31 cellular contexts compared by ENCODE assay signal in genomic region chr16:68948230-68948910, GRCh38.
DNase-seq lines count a peak whose midpoint lies in the region; ATAC-seq, FAIRE-seq and TF ChIP-seq lines count a peak whose summit lies in the region.
"Had no signal": no experiment of that assay in that cellular context is flagged by ENCODE, and none has a peak within 500 bp of the region (broad histone marks: within the 10 kb centered on the region; RNA-seq: fewer than 3 reads in every experiment).

No MANE protein-coding gene starts in this region.

- no peak overlapping the region for H2BK5ac ChIP-seq in IMR-90 (ENCODE audit: low read depth, low read length, poor library complexity, severe bottlenecking)

- CTCF ChIA-PET in A549 (lab: Yijun Ruan, JAX) (interaction anchor here (0.7 kb wide), 1 partner anchor 157 kb away, joined by 3 read pairs; the partner anchor contains the start of gene HAS3), IMR-90 (lab: Yijun Ruan, JAX) (no interaction called here), GM10248 (lab: Yijun Ruan, JAX) (interaction anchor here (1.3 kb wide), 1 partner anchor 164 kb away, joined by 4 read pairs; no protein-coding TSS in a partner anchor)
- CTCF ChIA-PET in CD8-positive, alpha-beta T cell (lab: Charles Lee): interaction anchor here (1.0 kb wide), 1 partner anchor 12 kb away, joined by 3 read pairs; no protein-coding TSS in a partner anchor

- no TSS peak for BruUV-seq in IMR-90 (replicated peaks; lab: Mats Ljungman, UMichigan)

- H3K4me3 ChIP-seq in A549 (no peak overlapping the region), IMR-90 (ENCODE audit: insufficient read depth, low read depth, low read length) (no peak overlapping the region), epithelial cell of proximal tubule (ENCODE audit: low read depth, low read length) (no peak overlapping the region)
- H3K4me3 ChIP-seq in CD8-positive, alpha-beta T cell (ENCODE audit: low read depth, low read length): no peak overlapping the region
- H3K4me3 ChIP-seq: left lung, neural progenitor cell, uterus had no signal

- H3K4me1 ChIP-seq in A549 (peaks cover 15% of the 10 kb centered on the region), IMR-90 (ENCODE audit: control insufficient read depth, insufficient read depth, low read length) (peaks cover 6% of the 10 kb centered on the region)
- no peaks in the 10 kb centered on the region for H3K4me1 ChIP-seq in CD8-positive, alpha-beta T cell (ENCODE audit: insufficient read depth, low read length)
- H3K4me1 ChIP-seq: BE2C, left lung, uterus had no signal

- DNase-seq in A549 (ENCODE audit: low read depth in 1 of 2, low spot score in 1 of 2) (no peak), IMR-90 (peak; percentile 37), epithelial cell of proximal tubule (ENCODE audit: low read depth) (peak; percentile 48), kidney tubule cell (ENCODE audit: low spot score) (peak; percentile 83), GM10248 (ENCODE audit: extremely low spot score) (no peak)
- DNase-seq in CD8-positive, alpha-beta T cell: no peak
- DNase-seq in stimulated activated naive CD4-positive, alpha-beta T cell treated with Interleukin-2 at 50 U/mL for 16 hours (lab: John Stamatoyannopoulos, UW): no peak
- DNase-seq: activated CD4-positive, alpha-beta T cell treated with anti-CD3 and anti-CD28 coated beads for 48 hours; activated gamma-delta T cell treated with Interleukin-2 at 50 U/mL for 16 hours; activated T-cell treated with anti-CD3 and anti-CD28 coated beads, Interleukin-2, amount 50 U/mL, for 1 hour; BE2C; brain microvascular endothelial cell; DMS79 treated with DMSO at 0.1 percent for 48 hours; hippocampal formation; left lung; mesendoderm; NCI-H1092; NCI-H187; NCI-H2171 treated with DMSO at 0.1 percent for 48 hours; NCI-H524 treated with DMSO at 0.1 percent for 48 hours; posterior cingulate gyrus; SHP77 treated with DMSO at 0.1 percent for 48 hours; stimulated activated CD4-positive, alpha-beta T cell treated with anti-CD3 and anti-CD28 coated beads, Interleukin-15, amount 100 ng/mL, for 24 hours; stimulated activated naive B cell treated with anti-CD40 and anti-IgM and Interleukin-4, amounts not matched to agents 10 μg/mL and 1 μg/mL and 100 μg/mL, for 72 hours; SW 1271; T-helper 9 cell; uterus had no signal

- H3K9ac ChIP-seq in IMR-90 (ENCODE audit: low read depth, low read length): no peak overlapping the region
- H3K9ac ChIP-seq: neural progenitor cell had no signal

- no peaks in the 10 kb centered on the region for H3K9me3 ChIP-seq in A549
- peaks cover 4% of the 10 kb centered on the region for H3K9me3 ChIP-seq in IMR-90 (ENCODE audit: control insufficient read depth, insufficient read depth, low read length)
- no peaks in the 10 kb centered on the region for H3K9me3 ChIP-seq in CD8-positive, alpha-beta T cell (ENCODE audit: low read length)
- H3K9me3 ChIP-seq: BE2C, uterus had no signal

- TF ChIP-seq POLR2A in A549 (IDR thresholded peaks at IDR 0.05; ENCODE audit: low read length) (no peak), IMR-90 (IDR thresholded peaks at IDR 0.05; ENCODE audit: low read depth, low read length) (no peak)

- TF ChIP-seq EP300 in A549 (IDR thresholded peaks at IDR 0.05): no peak

- no peak overlapping the region for H2AFZ ChIP-seq in IMR-90 (replicated peaks; ENCODE audit: low read length, poor library complexity)
- H2AFZ ChIP-seq: neural progenitor cell had no signal

- H3K4me2 ChIP-seq in A549 (no peak overlapping the region), IMR-90 (ENCODE audit: low read depth, low read length) (no peak overlapping the region)
- H3K4me2 ChIP-seq: neural progenitor cell had no signal

- H3K4me3 Mint-ChIP-seq in CD8-positive, alpha-beta T cell: no peak overlapping the region
- H3K4me3 Mint-ChIP-seq: neural progenitor cell; stimulated activated naive B cell treated with anti-CD40 and anti-IgM and Interleukin-4, amounts not matched to agents 10 μg/mL and 1 μg/mL and 100 μg/mL, for 72 hours had no signal

- TF ChIP-seq CTCF in A549 (IDR thresholded peaks at IDR 0.05) (no peak), IMR-90 (conservative IDR thresholded peaks at IDR 0.05; ENCODE audit: low read depth, low read length) (no peak), epithelial cell of proximal tubule (conservative IDR thresholded peaks at IDR 0.05; ENCODE audit: low read depth, low read length) (no peak), GM10248 (IDR thresholded peaks at IDR 0.05; ENCODE audit: control extremely low read depth, extremely low read depth, low read depth, missing control alignments) (no peak)
- no peak for TF ChIP-seq CTCF in CD8-positive, alpha-beta T cell (IDR thresholded peaks at IDR 0.05)

- peak overlapping the region in 1 of 2 experiments; percentile 21; a peak in 1 of 6 replicates for H3K27ac ChIP-seq in A549
- H3K27ac ChIP-seq in IMR-90 (ENCODE audit: insufficient read depth, low read length): no peak overlapping the region
- no peak overlapping the region for H3K27ac ChIP-seq in CD8-positive, alpha-beta T cell (ENCODE audit: low read depth, low read length)
- H3K27ac ChIP-seq: brain microvascular endothelial cell, left lung, neural progenitor cell, uterus, VCaP had no signal

- H3K27ac Mint-ChIP-seq in CD8-positive, alpha-beta T cell: no peak overlapping the region
- H3K27ac Mint-ChIP-seq: neural progenitor cell; stimulated activated naive B cell treated with anti-CD40 and anti-IgM and Interleukin-4, amounts not matched to agents 10 μg/mL and 1 μg/mL and 100 μg/mL, for 72 hours had no signal

- no peak overlapping the region for H2BK15ac ChIP-seq in IMR-90 (ENCODE audit: low read depth, low read length)

- H4K8ac ChIP-seq in IMR-90 (ENCODE audit: low read depth in 2 of 2, low read length in 2 of 2): no peak overlapping the region

- peaks cover 42% of the 10 kb centered on the region for H3K36me3 Mint-ChIP-seq in CD8-positive, alpha-beta T cell
- H3K36me3 Mint-ChIP-seq: neural progenitor cell had no signal

- H2BK20ac ChIP-seq in IMR-90 (ENCODE audit: low read depth, low read length): no peak overlapping the region

- FAIRE-seq in A549 (lab: Jason Lieb, UNC): no peak
- FAIRE-seq: endothelial cell of umbilical vein had no signal

- POLR2A ChIA-PET in A549 (lab: Yijun Ruan, JAX): no interaction called here
- POLR2A ChIA-PET in IMR-90 (lab: Charles Lee; ENCODE audit: unreplicated experiment): no interaction called here
- POLR2A ChIA-PET in GM10248 (lab: Yijun Ruan, JAX): no interaction called here
- POLR2A ChIA-PET in CD8-positive, alpha-beta T cell (lab: Charles Lee): no interaction called here

- no peak overlapping the region for H2BK120ac ChIP-seq in IMR-90 (ENCODE audit: low read depth, low read length)

- no peaks in the 10 kb centered on the region for H3K27me3 ChIP-seq in IMR-90 (ENCODE audit: control insufficient read depth, insufficient read depth, low read length)
- no peaks in the 10 kb centered on the region for H3K27me3 ChIP-seq in CD8-positive, alpha-beta T cell (ENCODE audit: insufficient read depth, low read length)
- H3K27me3 ChIP-seq: BE2C, brain microvascular endothelial cell, left lung, neural progenitor cell, uterus had no signal

- H3K79me1 ChIP-seq in IMR-90 (ENCODE audit: low read depth in 1 of 2, low read length in 2 of 2): no peaks in the 10 kb centered on the region

- no peak overlapping the region for H2AK9ac ChIP-seq in IMR-90 (replicated peaks; ENCODE audit: low read depth, low read length, poor library complexity)

- WGBS in A549 (ENCODE audit: missing lambda C conversion rate): 71% methylated on average over 1 of the region's 1 CpG
- no CpG with 5 or more reads among the region's 1 CpG for WGBS in IMR-90 (ENCODE audit: extremely low coverage in 2 of 2, insufficient read length in 1 of 2), 2 experiments

- peaks cover 10% of the 10 kb centered on the region for H3K9me3 Mint-ChIP-seq in CD8-positive, alpha-beta T cell

- H4K91ac ChIP-seq in IMR-90 (ENCODE audit: insufficient read depth, low read depth, low read length): no peak overlapping the region

- H3K27me3 Mint-ChIP-seq in CD8-positive, alpha-beta T cell (ENCODE audit: low read depth): no peaks in the 10 kb centered on the region
- H3K27me3 Mint-ChIP-seq: stimulated activated naive B cell treated with anti-CD40 and anti-IgM and Interleukin-4, amounts not matched to agents 10 μg/mL and 1 μg/mL and 100 μg/mL, for 72 hours had no signal

- dilution Hi-C loops in IMR-90 (cut with HindIII; ENCODE audit: low sequenced_read_pairs, unreplicated experiment): no loop called here

- no peak overlapping the region for H3K18ac ChIP-seq in IMR-90 (ENCODE audit: low read depth, low read length)

- H3K4me1 Mint-ChIP-seq in CD8-positive, alpha-beta T cell (ENCODE audit: low read depth): no peaks in the 10 kb centered on the region
- H3K4me1 Mint-ChIP-seq: stimulated activated naive B cell treated with anti-CD40 and anti-IgM and Interleukin-4, amounts not matched to agents 10 μg/mL and 1 μg/mL and 100 μg/mL, for 72 hours had no signal

- peaks cover 3% of the 10 kb centered on the region; the same call in 1 of the 2 replicates for H4K20me1 ChIP-seq in IMR-90 (ENCODE audit: insufficient read depth, low read length)

- no peak overlapping the region for H3K14ac ChIP-seq in IMR-90 (replicated peaks; ENCODE audit: low read depth, low read length)

- H3K36me3 ChIP-seq in IMR-90 (ENCODE audit: control insufficient read depth, insufficient read depth, low read length): no peaks in the 10 kb centered on the region
- H3K36me3 ChIP-seq in CD8-positive, alpha-beta T cell (ENCODE audit: insufficient read depth, low read length): peaks cover 6% of the 10 kb centered on the region
- H3K36me3 ChIP-seq: BE2C, brain microvascular endothelial cell, neural progenitor cell, uterus had no signal

- in situ Hi-C loops in IMR-90 (cut with MboI; ENCODE audit: low sequenced_read_pairs): no loop called here

- no peaks in the 10 kb centered on the region for H3K9me1 ChIP-seq in IMR-90 (ENCODE audit: insufficient read depth, low read length)

- no peak overlapping the region for H3K56ac ChIP-seq in IMR-90 (ENCODE audit: extremely low read depth, insufficient read depth, low read length)

- no peak overlapping the region for H3K23ac ChIP-seq in IMR-90 (ENCODE audit: low read depth, low read length)

- TF ChIP-seq RAD21 in A549 (conservative IDR thresholded peaks at IDR 0.05 in 1 of 2, IDR thresholded peaks at IDR 0.05 in 1 of 2): no peak
- no peak for TF ChIP-seq RAD21 in IMR-90 (IDR thresholded peaks at IDR 0.05; ENCODE audit: low read length)

- H4K5ac ChIP-seq in IMR-90 (ENCODE audit: low read depth, low read length): no peak overlapping the region

- H2AK5ac ChIP-seq in IMR-90 (ENCODE audit: low read depth, low read length): no peak overlapping the region

- no peak overlapping the region for H3K4ac ChIP-seq in IMR-90 (ENCODE audit: low read depth, low read length)

- ATAC-seq in A549 (no peak), IMR-90 (ENCODE audit: low read depth) (peak; percentile 14; the same call in 1 of the 2 replicates), GM21515 (IDR thresholded peaks at IDR 0.05; ENCODE audit: unreplicated experiment) (no peak)
- ATAC-seq in CD8-positive, alpha-beta T cell: no peak
- ATAC-seq: left lung; stimulated activated naive B cell treated with anti-CD40 and anti-IgM and Interleukin-4, amounts not matched to agents 10 μg/mL and 1 μg/mL and 100 μg/mL, for 72 hours had no signal

- intact Hi-C loops in IMR-90 (cut with micrococcal nuclease): no loop called here
- intact Hi-C loops in CD8-positive, alpha-beta T cell (cut with DNase I, micrococcal nuclease): no loop called here

TF ChIP-seq in IMR-90, 13 proteins besides CTCF, POLR2A, EP300 and RAD21 (continues in another document):
- TF ChIP-seq SMC3 (IDR thresholded peaks at IDR 0.05; ENCODE audit: low read depth, low read length) (no peak), RFX5 (IDR thresholded peaks at IDR 0.05; ENCODE audit: low read depth, low read length) (no peak)

Comparison
In these comparisons a context has a peak if more than half of its experiments do, and no peak if none do; other contexts are left out.
1. DNase-seq: peak in IMR-90 (single experiment), epithelial cell of proximal tubule (single experiment) and kidney tubule cell (single experiment); none in A549 (0 of 2), GM10248 (single experiment), CD8-positive, alpha-beta T cell (0 of 7) and stimulated activated naive CD4-positive, alpha-beta T cell treated with Interleukin-2 at 50 U/mL for 16 hours (single experiment).